In the genomic region with DNA sequence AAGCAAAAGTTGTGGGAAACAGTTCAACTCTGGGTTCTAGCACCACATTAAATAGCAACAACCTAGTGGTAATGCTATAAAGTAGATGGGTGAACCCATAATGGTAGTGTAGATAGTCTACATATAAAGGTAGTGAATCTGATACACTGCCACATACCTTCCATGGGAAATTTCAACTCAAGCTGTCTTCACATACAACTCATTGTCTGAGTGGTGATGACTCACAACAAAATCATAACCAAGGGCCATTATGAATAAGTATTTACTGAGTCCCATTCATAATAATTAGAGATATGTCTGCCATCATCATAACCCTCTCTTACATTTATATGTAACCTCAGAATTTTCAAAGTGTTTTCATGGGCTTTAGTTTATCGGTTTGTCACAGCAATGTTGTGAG, we compare ENCODE assay signal across 18 cellular contexts. TPM values are rescaled to one million over a fixed set of nuclear protein-coding genes. Genes with fewer than 3 reads are reported as not detected.
DNase-seq lines count a peak whose midpoint lies in the region; ATAC-seq and TF ChIP-seq lines count a peak whose summit lies in the region.
"Had no signal": no experiment of that assay in that cellular context is flagged by ENCODE, and none has a peak within 500 bp of the region (broad histone marks: within the 10 kb centered on the region; RNA-seq: fewer than 3 reads in every experiment).

No MANE protein-coding gene starts in this region.

- H3K4me1 ChIP-seq in CD8-positive, alpha-beta T cell (ENCODE audit: insufficient read depth, low read length): no peaks in the 10 kb centered on the region
- H3K4me1 ChIP-seq: Caco-2, left ventricle myocardium inferior, sigmoid colon had no signal

- H3K9me3 ChIP-seq in CD8-positive, alpha-beta T cell (ENCODE audit: low read length): no peaks in the 10 kb centered on the region
- H3K9me3 ChIP-seq: Caco-2, left ventricle myocardium inferior, sigmoid colon had no signal

- CTCF ChIA-PET in CD8-positive, alpha-beta T cell (lab: Charles Lee): no interaction called here

- no peaks in the 10 kb centered on the region for H3K4me1 Mint-ChIP-seq in CD8-positive, alpha-beta T cell (ENCODE audit: low read depth)
- H3K4me1 Mint-ChIP-seq: activated B cell treated with CpG ODN at 0.5 μM for 24 hours, nephron progenitor cell had no signal

- no peak overlapping the region for H3K27ac Mint-ChIP-seq in CD8-positive, alpha-beta T cell
- H3K27ac Mint-ChIP-seq: activated B cell treated with CpG ODN at 0.5 μM for 24 hours, nephron progenitor cell had no signal

- H3K27ac ChIP-seq in CD8-positive, alpha-beta T cell (ENCODE audit: low read depth, low read length): no peak overlapping the region
- H3K27ac ChIP-seq: 22Rv1, left ventricle myocardium inferior, sigmoid colon had no signal

- H3K4me3 Mint-ChIP-seq in CD8-positive, alpha-beta T cell: no peak overlapping the region
- H3K4me3 Mint-ChIP-seq: activated B cell treated with CpG ODN at 0.5 μM for 24 hours, nephron progenitor cell had no signal

- H3K9me3 Mint-ChIP-seq in CD8-positive, alpha-beta T cell: no peaks in the 10 kb centered on the region
- H3K9me3 Mint-ChIP-seq: activated B cell treated with CpG ODN at 0.5 μM for 24 hours, nephron progenitor cell had no signal

- peak; percentile 84 to 86 for ATAC-seq in activated CD4-positive, CD25-positive, alpha-beta regulatory T cell treated with anti-CD3 and anti-CD28 coated beads, Interleukin-2, amount 50 U/mL, for 24 hours
- ATAC-seq in HG02623 (IDR thresholded peaks at IDR 0.05; ENCODE audit: unreplicated experiment) (peak; percentile 52), HG03175 (IDR thresholded peaks at IDR 0.05; ENCODE audit: unreplicated experiment) (no peak)
- ATAC-seq in CD8-positive, alpha-beta T cell: no peak

- no peak for TF ChIP-seq CTCF in CD8-positive, alpha-beta T cell (IDR thresholded peaks at IDR 0.05)

- no peaks in the 10 kb centered on the region for H3K36me3 ChIP-seq in CD8-positive, alpha-beta T cell (ENCODE audit: insufficient read depth, low read length)
- H3K36me3 ChIP-seq: left ventricle myocardium inferior, sigmoid colon had no signal

- H3K27me3 ChIP-seq in CD8-positive, alpha-beta T cell (ENCODE audit: insufficient read depth, low read length): no peaks in the 10 kb centered on the region
- H3K27me3 ChIP-seq: sigmoid colon had no signal

- no peaks in the 10 kb centered on the region for H3K27me3 Mint-ChIP-seq in CD8-positive, alpha-beta T cell (ENCODE audit: low read depth)
- H3K27me3 Mint-ChIP-seq: activated B cell treated with CpG ODN at 0.5 μM for 24 hours had no signal

- DNase-seq in activated CD4-positive, CD25-positive, alpha-beta regulatory T cell treated with anti-CD3 and anti-CD28 coated beads, Interleukin-2, amount 50 U/mL, for 72 hours: no peak
- DNase-seq in SW480 (ENCODE audit: low spot score): peak; percentile 30
- DNase-seq in non-pigmented ciliary epithelial cell (ENCODE audit: low read depth): peak; percentile 14
- no peak for DNase-seq in amniotic stem cell (lab: John Stamatoyannopoulos, UW)
- no peak for DNase-seq in CD8-positive, alpha-beta T cell
- DNase-seq: activated B cell treated with CpG ODN at 0.5 μM for 24 hours, activated gamma-delta T cell treated with Interleukin-2 at 50 U/mL for 16 hours, Caco-2, left ventricle myocardium inferior, MV-4-11, NCI-H510A, nephron progenitor cell, Right ventricle myocardium superior, sigmoid colon had no signal

- intact Hi-C loops in CD8-positive, alpha-beta T cell (cut with DNase I, micrococcal nuclease): no loop called here

- no peaks in the 10 kb centered on the region for H3K36me3 Mint-ChIP-seq in CD8-positive, alpha-beta T cell

- POLR2A ChIA-PET in CD8-positive, alpha-beta T cell (lab: Charles Lee): no interaction called here

- H3K4me3 ChIP-seq in CD8-positive, alpha-beta T cell (ENCODE audit: low read depth, low read length): no peak overlapping the region
- H3K4me3 ChIP-seq: left ventricle myocardium inferior, sigmoid colon had no signal

RNA-seq across cellular contexts. Expression of a gene that starts 34.8 kb away (rescaled TPM):
- not detected for total RNA-seq in CD8-positive, alpha-beta T cell
- total RNA-seq: activated B cell treated with CpG ODN at 0.5 μM for 24 hours had no signal

Comparison
In these comparisons a context has a peak if more than half of its experiments do, and no peak if none do; other contexts are left out.
1. ATAC-seq: peak in activated CD4-positive, CD25-positive, alpha-beta regulatory T cell treated with anti-CD3 and anti-CD28 coated beads, Interleukin-2, amount 50 U/mL, for 24 hours (2 of 2) and HG02623 (single experiment); none in HG03175 (single experiment) and CD8-positive, alpha-beta T cell (single experiment).
2. DNase-seq: peak in SW480 (single experiment) and non-pigmented ciliary epithelial cell (single experiment); none in activated CD4-positive, CD25-positive, alpha-beta regulatory T cell treated with anti-CD3 and anti-CD28 coated beads, Interleukin-2, amount 50 U/mL, for 72 hours (single experiment), amniotic stem cell (single experiment) and CD8-positive, alpha-beta T cell (0 of 7).